In the genomic region with DNA sequence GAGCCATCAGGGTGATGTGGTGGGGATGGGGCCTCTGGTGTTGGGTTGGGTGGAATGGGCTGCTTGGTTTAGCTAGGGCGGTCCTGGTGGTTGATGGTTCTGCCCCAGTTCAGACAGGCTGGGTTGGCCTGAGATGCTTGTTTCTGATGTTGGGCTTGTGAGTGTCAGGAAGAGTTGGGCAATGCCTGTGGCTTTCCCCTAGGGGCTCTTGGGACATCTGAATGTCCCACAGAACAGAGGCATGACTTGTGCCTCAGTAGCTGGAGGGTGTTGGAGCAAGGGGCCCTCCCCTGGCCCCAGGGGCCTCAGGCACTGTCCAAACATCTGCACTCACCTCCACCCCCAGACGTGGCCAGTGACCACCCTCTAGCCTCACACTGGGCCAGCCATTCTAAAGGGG, we compare ENCODE assay signal across 1 cellular context.
TF ChIP-seq lines count a peak whose summit lies in the region.

No MANE protein-coding gene starts in this region.

TF ChIP-seq in SK-N-SH, 30 proteins besides CTCF, POLR2A, EP300 and RAD21 (continued from another document):
- TF ChIP-seq, protein P1, sequence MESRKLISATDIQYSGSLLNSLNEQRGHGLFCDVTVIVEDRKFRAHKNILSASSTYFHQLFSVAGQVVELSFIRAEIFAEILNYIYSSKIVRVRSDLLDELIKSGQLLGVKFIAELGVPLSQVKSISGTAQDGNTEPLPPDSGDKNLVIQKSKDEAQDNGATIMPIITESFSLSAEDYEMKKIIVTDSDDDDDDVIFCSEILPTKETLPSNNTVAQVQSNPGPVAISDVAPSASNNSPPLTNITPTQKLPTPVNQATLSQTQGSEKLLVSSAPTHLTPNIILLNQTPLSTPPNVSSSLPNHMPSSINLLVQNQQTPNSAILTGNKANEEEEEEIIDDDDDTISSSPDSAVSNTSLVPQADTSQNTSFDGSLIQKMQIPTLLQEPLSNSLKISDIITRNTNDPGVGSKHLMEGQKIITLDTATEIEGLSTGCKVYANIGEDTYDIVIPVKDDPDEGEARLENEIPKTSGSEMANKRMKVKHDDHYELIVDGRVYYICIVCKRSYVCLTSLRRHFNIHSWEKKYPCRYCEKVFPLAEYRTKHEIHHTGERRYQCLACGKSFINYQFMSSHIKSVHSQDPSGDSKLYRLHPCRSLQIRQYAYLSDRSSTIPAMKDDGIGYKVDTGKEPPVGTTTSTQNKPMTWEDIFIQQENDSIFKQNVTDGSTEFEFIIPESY (IDR thresholded peaks at IDR 0.05; ENCODE audit: borderline replicate concordance, low read depth), result no peak
- no peak for TF ChIP-seq NFIC (IDR thresholded peaks at IDR 0.05; ENCODE audit: borderline replicate concordance)
- no peak for TF ChIP-seq FOXJ3 (CRISPR knock-in tag; IDR thresholded peaks at IDR 0.05)
- TF ChIP-seq ELF1 (IDR thresholded peaks at IDR 0.05), result no peak
- TF ChIP-seq, protein P2, sequence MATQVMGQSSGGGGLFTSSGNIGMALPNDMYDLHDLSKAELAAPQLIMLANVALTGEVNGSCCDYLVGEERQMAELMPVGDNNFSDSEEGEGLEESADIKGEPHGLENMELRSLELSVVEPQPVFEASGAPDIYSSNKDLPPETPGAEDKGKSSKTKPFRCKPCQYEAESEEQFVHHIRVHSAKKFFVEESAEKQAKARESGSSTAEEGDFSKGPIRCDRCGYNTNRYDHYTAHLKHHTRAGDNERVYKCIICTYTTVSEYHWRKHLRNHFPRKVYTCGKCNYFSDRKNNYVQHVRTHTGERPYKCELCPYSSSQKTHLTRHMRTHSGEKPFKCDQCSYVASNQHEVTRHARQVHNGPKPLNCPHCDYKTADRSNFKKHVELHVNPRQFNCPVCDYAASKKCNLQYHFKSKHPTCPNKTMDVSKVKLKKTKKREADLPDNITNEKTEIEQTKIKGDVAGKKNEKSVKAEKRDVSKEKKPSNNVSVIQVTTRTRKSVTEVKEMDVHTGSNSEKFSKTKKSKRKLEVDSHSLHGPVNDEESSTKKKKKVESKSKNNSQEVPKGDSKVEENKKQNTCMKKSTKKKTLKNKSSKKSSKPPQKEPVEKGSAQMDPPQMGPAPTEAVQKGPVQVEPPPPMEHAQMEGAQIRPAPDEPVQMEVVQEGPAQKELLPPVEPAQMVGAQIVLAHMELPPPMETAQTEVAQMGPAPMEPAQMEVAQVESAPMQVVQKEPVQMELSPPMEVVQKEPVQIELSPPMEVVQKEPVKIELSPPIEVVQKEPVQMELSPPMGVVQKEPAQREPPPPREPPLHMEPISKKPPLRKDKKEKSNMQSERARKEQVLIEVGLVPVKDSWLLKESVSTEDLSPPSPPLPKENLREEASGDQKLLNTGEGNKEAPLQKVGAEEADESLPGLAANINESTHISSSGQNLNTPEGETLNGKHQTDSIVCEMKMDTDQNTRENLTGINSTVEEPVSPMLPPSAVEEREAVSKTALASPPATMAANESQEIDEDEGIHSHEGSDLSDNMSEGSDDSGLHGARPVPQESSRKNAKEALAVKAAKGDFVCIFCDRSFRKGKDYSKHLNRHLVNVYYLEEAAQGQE (IDR thresholded peaks at IDR 0.05; ENCODE audit: low read depth, low read length), result no peak
